ENCODE assay signal across 14 cellular contexts in the genomic region with DNA sequence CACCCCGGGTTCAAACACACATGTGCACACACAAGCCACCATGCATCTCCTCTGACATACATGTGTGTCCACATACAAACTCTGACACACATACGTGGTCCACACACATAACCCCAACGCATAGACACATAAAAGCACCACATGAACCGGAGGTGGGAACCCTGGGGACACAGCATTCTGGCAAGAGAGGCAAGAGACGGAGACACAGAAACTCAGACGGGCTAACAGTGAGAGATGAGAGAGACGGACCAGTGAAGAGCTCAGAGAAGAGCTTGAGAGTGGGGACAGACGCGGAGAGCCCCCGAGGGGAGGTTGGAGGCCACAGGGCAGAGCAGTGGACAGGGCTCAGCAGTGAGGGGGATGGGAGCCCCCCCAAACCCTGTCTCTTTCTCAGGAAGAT. TPM values are rescaled to one million over a fixed set of nuclear protein-coding genes. Genes with fewer than 3 reads are reported as not detected.
DNase-seq lines count a peak whose midpoint lies in the region; ATAC-seq, FAIRE-seq and TF ChIP-seq lines count a peak whose summit lies in the region.
"Had no signal": no experiment of that assay in that cellular context is flagged by ENCODE, and none has a peak within 500 bp of the region (broad histone marks: within the 10 kb centered on the region; RNA-seq: fewer than 3 reads in every experiment).

No MANE protein-coding gene starts in this region.

- no peak for ATAC-seq in memory B cell (ENCODE audit: low read depth)
- no peak for ATAC-seq in GM18909 (IDR thresholded peaks at IDR 0.05; ENCODE audit: poor library complexity, unreplicated experiment)

- WGBS in esophagus muscularis mucosa, result 45% methylated on average over 10 of the region's 10 CpGs

- H3K4me1 Mint-ChIP-seq in memory B cell, result peaks cover 51% of the 10 kb centered on the region

- intact Hi-C loops in esophagus muscularis mucosa (cut with DNase I), result loop anchor here (5.0 kb wide), 1 partner anchor 65 kb away; no protein-coding TSS in a partner anchor

- H3K4me3 Mint-ChIP-seq in memory B cell, result peak overlapping the region; percentile 6

- no peak for TF ChIP-seq POLR2A in GM12891 (IDR thresholded peaks at IDR 0.05; ENCODE audit: low read depth, low read length)
- no peak for TF ChIP-seq POLR2A in esophagus muscularis mucosa (IDR thresholded peaks at IDR 0.05; ENCODE audit: low read depth)

- H3K27ac ChIP-seq in OCI-LY3 (ENCODE audit: low read length), result no peak overlapping the region
- H3K27ac ChIP-seq in esophagus muscularis mucosa (replicated peaks in 1 of 4), result no peak overlapping the region
- H3K27ac ChIP-seq: ascending aorta, transverse colon had no signal

- no peak overlapping the region for H3K4me3 ChIP-seq in OCI-LY3 (ENCODE audit: low read length)
- H3K4me3 ChIP-seq in esophagus muscularis mucosa, result no peak overlapping the region
- H3K4me3 ChIP-seq: ascending aorta, transverse colon had no signal

- peak overlapping the region; percentile 39; the same call in 1 of the 2 replicates for H3K4me2 ChIP-seq in OCI-LY3 (ENCODE audit: low read length)

- H2AFZ ChIP-seq in OCI-LY3 (ENCODE audit: low read depth, low read length), result no peak overlapping the region

- H3K79me2 ChIP-seq in OCI-LY3 (ENCODE audit: low read length), result no peaks in the 10 kb centered on the region

- no peak for TF ChIP-seq EP300 in esophagus muscularis mucosa (IDR thresholded peaks at IDR 0.05)

- peaks cover 6% of the 10 kb centered on the region for H3K27me3 Mint-ChIP-seq in memory B cell

- H3K36me3 ChIP-seq in OCI-LY3 (replicated peaks; ENCODE audit: low read depth, low read length) (no peaks in the 10 kb centered on the region), esophagus muscularis mucosa (no peaks in the 10 kb centered on the region)
- H3K36me3 ChIP-seq: ascending aorta, transverse colon had no signal

- no peak for DNase-seq in GM12891 (ENCODE audit: insufficient read length, low spot score)
- DNase-seq in memory B cell (ENCODE audit: low spot score in 2 of 2), result no peak
- no peak for DNase-seq in esophagus muscularis mucosa (ENCODE audit: extremely low spot score)
- DNase-seq: activated T-cell treated with anti-CD3 and anti-CD28 coated beads for 4 hours; dermis blood vessel endothelial cell; NCI-H1436 treated with DMSO at 0.1 percent for 48 hours; NCI-H524 treated with DMSO at 0.1 percent for 48 hours; SHP77 treated with DMSO at 0.1 percent for 48 hours; stimulated activated CD4-positive, alpha-beta T cell treated with anti-CD3 and anti-CD28 coated beads, Interleukin-15, amount 100 ng/mL, for 24 hours; transverse colon had no signal

- no peaks in the 10 kb centered on the region for H4K20me1 ChIP-seq in OCI-LY3 (ENCODE audit: insufficient read depth, low read length)

- peaks cover 32% of the 10 kb centered on the region for H3K27me3 ChIP-seq in OCI-LY3 (ENCODE audit: low read depth, low read length)
- peaks cover 3 to 97% (median 60%) of the 10 kb centered on the region in 4 donors for H3K27me3 ChIP-seq in esophagus muscularis mucosa

- peaks cover 39% of the 10 kb centered on the region for H3K4me1 ChIP-seq in OCI-LY3 (ENCODE audit: low read length)
- peaks cover 17 to 42% (median 41%) of the 10 kb centered on the region in 4 donors for H3K4me1 ChIP-seq in esophagus muscularis mucosa

- FAIRE-seq in GM12891 (lab: Jason Lieb, UNC), result peak; percentile 45

- no peak for TF ChIP-seq CTCF in OCI-LY3 (IDR thresholded peaks at IDR 0.05; ENCODE audit: low read depth, low read length)
- no peak for TF ChIP-seq CTCF in esophagus muscularis mucosa (IDR thresholded peaks at IDR 0.05)

- H3K9me3 ChIP-seq in OCI-LY3 (ENCODE audit: insufficient read depth, low read length) (no peaks in the 10 kb centered on the region), esophagus muscularis mucosa (no peaks in the 10 kb centered on the region)
- H3K9me3 ChIP-seq: ascending aorta, transverse colon had no signal

- peak overlapping the region; percentile 35 for H3K27ac Mint-ChIP-seq in memory B cell

- no peaks in the 10 kb centered on the region for H3K36me3 Mint-ChIP-seq in memory B cell

- no peaks in the 10 kb centered on the region for H3K9me3 Mint-ChIP-seq in memory B cell

- no peak overlapping the region for H3K9ac ChIP-seq in OCI-LY3 (ENCODE audit: low read length)

TF ChIP-seq in GM12891, 5 proteins besides CTCF, POLR2A, EP300 and RAD21:
- TF ChIP-seq POU2F2 (IDR thresholded peaks at IDR 0.05; ENCODE audit: low read depth, low read length), result no peak
- no peak for TF ChIP-seq POLR2AphosphoS5 (IDR thresholded peaks at IDR 0.05; ENCODE audit: low read depth, low read length)
- no peak for TF ChIP-seq PAX5 (IDR thresholded peaks at IDR 0.05; ENCODE audit: insufficient read depth, low read length, severe bottlenecking)
- TF ChIP-seq SPI1 (IDR thresholded peaks at IDR 0.05; ENCODE audit: low read depth, low read length), result no peak
- no peak for TF ChIP-seq TAF1 (IDR thresholded peaks at IDR 0.05; ENCODE audit: low read depth, low read length)
TF ChIP-seq in GM12891: peak in this region for 0.

RNA-seq across cellular contexts. Expression of gene ERFL, which starts 9.3 kb away (rescaled TPM):
- polyA plus RNA-seq in GM12891 (2012; ENCODE audit: low read depth, missing spikeins), result 0.76 TPM
- under 1 TPM in 3 of 4 donors, not detected in 1; 0.32 to 0.42 (median 0.33) TPM for total RNA-seq in esophagus muscularis mucosa
- total RNA-seq: ascending aorta, dermis blood vessel endothelial cell had no signal

RNA-seq across cellular contexts. Expression of gene RABAC1, which starts 21.6 kb away (rescaled TPM):
- polyA plus RNA-seq in GM12891 (2012; ENCODE audit: low read depth, missing spikeins), result 49.2 TPM
- 100 to 1,000 TPM; 142 to 250 (median 201) TPM for total RNA-seq in esophagus muscularis mucosa

RNA-seq across cellular contexts. Expression of gene ARHGEF1, which starts 54.5 kb away (rescaled TPM):
- polyA plus RNA-seq in GM12891 (2012; ENCODE audit: low read depth, missing spikeins), result 125 TPM
- total RNA-seq in esophagus muscularis mucosa, result 10 to 100 TPM; 54.5 to 71.8 (median 59.7) TPM

RNA-seq across cellular contexts. Expression of gene ATP1A3, which starts 56.5 kb away (rescaled TPM):
- polyA plus RNA-seq in GM12891 (2012; ENCODE audit: low read depth, missing spikeins), result 1.6 TPM
- total RNA-seq in esophagus muscularis mucosa, result 1 to 10 TPM; 2.1 to 4.3 (median 3.5) TPM
- total RNA-seq: mesenteric fat pad had no signal
